Comparison of ENCODE assay signal across 1 cellular context in the genomic region with DNA sequence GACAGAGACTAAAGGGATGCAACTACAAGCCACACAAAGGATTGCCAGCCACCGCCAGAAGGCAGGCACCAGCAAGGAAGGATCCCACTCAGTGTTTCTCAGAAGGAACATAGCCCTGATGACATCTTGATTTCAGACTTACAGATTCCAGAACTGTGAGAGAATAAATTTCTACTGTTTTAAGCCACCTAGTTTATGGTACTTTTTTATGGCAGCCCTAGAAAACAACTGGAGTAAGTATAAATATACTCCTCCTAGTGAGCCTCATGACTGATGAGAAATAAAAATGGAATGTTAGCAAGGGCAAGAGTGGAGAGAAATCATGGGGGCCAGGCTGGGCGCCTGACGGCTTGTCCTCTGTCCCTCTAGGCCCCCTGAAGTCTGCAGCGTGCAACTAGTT.
TF ChIP-seq lines count a peak whose summit lies in the region.

No MANE protein-coding gene starts in this region.

TF ChIP-seq in K562, 482 proteins besides CTCF, POLR2A, EP300 and RAD21:
- TF ChIP-seq, protein P1, sequence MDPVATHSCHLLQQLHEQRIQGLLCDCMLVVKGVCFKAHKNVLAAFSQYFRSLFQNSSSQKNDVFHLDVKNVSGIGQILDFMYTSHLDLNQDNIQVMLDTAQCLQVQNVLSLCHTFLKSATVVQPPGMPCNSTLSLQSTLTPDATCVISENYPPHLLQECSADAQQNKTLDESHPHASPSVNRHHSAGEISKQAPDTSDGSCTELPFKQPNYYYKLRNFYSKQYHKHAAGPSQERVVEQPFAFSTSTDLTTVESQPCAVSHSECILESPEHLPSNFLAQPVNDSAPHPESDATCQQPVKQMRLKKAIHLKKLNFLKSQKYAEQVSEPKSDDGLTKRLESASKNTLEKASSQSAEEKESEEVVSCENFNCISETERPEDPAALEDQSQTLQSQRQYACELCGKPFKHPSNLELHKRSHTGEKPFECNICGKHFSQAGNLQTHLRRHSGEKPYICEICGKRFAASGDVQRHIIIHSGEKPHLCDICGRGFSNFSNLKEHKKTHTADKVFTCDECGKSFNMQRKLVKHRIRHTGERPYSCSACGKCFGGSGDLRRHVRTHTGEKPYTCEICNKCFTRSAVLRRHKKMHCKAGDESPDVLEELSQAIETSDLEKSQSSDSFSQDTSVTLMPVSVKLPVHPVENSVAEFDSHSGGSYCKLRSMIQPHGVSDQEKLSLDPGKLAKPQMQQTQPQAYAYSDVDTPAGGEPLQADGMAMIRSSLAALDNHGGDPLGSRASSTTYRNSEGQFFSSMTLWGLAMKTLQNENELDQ (CRISPR knock-in tag; IDR thresholded peaks at IDR 0.05; ENCODE audit: borderline replicate concordance), result no peak
- TF ChIP-seq SAFB (IDR thresholded peaks at IDR 0.05; ENCODE audit: borderline replicate concordance, low read depth, low read length) (no peak), NFE2L1 (tag; IDR thresholded peaks at IDR 0.05; ENCODE audit: borderline replicate concordance, low read depth) (no peak), WHSC1 (IDR thresholded peaks at IDR 0.05; ENCODE audit: low read length) (no peak), EHMT2 (IDR thresholded peaks at IDR 0.05) (no peak), MCM7 (IDR thresholded peaks at IDR 0.05) (no peak), JUN (IDR thresholded peaks at IDR 0.05; ENCODE audit: borderline replicate concordance, low read depth, low read length) (no peak), JUN (CRISPR knock-in tag; IDR thresholded peaks at IDR 0.05; ENCODE audit: borderline replicate concordance) (no peak), SRSF3 (IDR thresholded peaks at IDR 0.05; ENCODE audit: insufficient read depth, low read length) (no peak), PYGO2 (tag; IDR thresholded peaks at IDR 0.05) (no peak)
- TF ChIP-seq, protein P2, sequence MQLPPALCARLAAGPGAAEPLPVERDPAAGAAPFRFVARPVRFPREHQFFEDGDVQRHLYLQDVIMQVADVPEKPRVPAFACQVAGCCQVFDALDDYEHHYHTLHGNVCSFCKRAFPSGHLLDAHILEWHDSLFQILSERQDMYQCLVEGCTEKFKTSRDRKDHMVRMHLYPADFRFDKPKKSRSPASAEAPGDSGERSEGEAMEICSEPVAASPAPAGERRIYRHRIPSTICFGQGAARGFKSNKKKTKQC (CRISPR knock-in tag; IDR thresholded peaks at IDR 0.05), result no peak
- TF ChIP-seq, protein P3, sequence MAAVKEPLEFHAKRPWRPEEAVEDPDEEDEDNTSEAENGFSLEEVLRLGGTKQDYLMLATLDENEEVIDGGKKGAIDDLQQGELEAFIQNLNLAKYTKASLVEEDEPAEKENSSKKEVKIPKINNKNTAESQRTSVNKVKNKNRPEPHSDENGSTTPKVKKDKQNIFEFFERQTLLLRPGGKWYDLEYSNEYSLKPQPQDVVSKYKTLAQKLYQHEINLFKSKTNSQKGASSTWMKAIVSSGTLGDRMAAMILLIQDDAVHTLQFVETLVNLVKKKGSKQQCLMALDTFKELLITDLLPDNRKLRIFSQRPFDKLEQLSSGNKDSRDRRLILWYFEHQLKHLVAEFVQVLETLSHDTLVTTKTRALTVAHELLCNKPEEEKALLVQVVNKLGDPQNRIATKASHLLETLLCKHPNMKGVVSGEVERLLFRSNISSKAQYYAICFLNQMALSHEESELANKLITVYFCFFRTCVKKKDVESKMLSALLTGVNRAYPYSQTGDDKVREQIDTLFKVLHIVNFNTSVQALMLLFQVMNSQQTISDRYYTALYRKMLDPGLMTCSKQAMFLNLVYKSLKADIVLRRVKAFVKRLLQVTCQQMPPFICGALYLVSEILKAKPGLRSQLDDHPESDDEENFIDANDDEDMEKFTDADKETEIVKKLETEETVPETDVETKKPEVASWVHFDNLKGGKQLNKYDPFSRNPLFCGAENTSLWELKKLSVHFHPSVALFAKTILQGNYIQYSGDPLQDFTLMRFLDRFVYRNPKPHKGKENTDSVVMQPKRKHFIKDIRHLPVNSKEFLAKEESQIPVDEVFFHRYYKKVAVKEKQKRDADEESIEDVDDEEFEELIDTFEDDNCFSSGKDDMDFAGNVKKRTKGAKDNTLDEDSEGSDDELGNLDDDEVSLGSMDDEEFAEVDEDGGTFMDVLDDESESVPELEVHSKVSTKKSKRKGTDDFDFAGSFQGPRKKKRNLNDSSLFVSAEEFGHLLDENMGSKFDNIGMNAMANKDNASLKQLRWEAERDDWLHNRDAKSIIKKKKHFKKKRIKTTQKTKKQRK (IDR thresholded peaks at IDR 0.05; ENCODE audit: borderline replicate concordance, low read depth, low read length), result no peak
